Comparison of ENCODE assay signal across 8 cellular contexts in the genomic region with DNA sequence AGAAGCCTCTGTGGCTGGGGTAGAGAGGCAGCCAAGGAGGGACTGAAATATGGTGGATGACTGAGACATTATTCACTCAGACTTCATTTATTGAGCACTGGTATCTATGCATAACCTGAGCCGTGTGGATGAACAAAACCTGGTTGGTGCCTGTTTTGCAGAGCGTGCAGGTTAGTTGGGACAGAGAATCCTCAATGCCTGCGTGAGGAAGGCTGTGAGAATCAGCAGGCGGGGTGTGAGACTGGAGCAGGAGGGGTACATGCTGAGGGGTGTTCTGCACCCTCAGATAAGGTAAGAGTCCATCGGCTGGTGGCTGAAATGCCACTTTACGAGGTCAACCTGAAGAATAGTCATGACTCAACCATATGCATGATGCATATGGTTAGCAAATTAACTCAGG.
"Had no signal": no experiment of that assay in that cellular context is flagged by ENCODE, and none has a peak within 500 bp of the region (broad histone marks: within the 10 kb centered on the region; RNA-seq: fewer than 3 reads in every experiment).

No MANE protein-coding gene starts in this region.

- H3K27ac ChIP-seq: HL-60 had no signal

- DNase-seq: H9, HCEC 1CT, KBM-7 had no signal

- FAIRE-seq: H1, H54, HepG2 had no signal

- ATAC-seq: GM23338, HepG2 had no signal

- H3K4me3 ChIP-seq: GM23338 had no signal

- H3K4me2 ChIP-seq: GM23338 had no signal
